8 cellular contexts compared by ENCODE assay signal in the genomic region with DNA sequence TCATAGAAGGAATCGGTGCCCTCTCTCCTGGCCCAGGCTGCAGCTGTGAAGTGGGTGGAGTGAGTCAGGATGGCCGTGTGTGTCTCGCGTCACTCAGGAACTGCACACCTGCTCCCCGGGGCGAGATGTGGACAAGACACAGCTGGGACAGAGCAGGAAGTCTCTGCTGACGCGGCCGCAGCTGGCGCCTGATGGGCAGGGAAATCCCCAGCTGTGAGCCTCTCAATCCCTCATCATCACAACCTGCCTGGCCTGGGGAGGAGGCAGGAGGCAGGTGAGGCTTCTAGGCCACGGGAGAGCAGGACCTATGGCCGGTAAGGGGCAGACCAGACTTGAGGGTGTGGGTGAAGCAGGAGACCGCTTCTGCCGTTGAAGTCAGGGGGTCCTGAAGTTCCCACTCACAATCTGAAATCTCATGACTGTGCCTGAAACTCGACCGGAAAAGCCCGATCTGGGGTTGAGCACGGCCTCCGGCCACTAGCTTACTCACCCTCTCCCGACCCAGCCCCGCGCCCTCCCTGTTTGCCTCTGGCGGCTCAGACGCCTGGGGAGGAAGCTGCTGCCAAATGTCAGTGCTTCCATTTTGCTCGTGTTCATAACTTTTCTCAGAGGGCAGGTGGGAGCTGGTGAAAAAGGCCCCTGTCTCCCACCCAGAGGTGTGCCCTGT. TPM values are rescaled to one million over a fixed set of nuclear protein-coding genes. Genes with fewer than 3 reads are reported as not detected.
A peak's percentile ranks its signal among the peaks of the same experiment; 100 is the strongest.
DNase-seq lines count a peak whose midpoint lies in the region; ATAC-seq and TF ChIP-seq lines count a peak whose summit lies in the region.

No MANE protein-coding gene starts in this region.

- no peaks in the 10 kb centered on the region for H3K9me3 ChIP-seq in PC-3 (ENCODE audit: low read length)

- peaks cover 15% of the 10 kb centered on the region for H3K4me1 Mint-ChIP-seq in activated naive CD8-positive, alpha-beta T cell treated with anti-CD3 and anti-CD28 coated beads for 36 hours
- peaks cover 4 to 35% (median 17%) of the 10 kb centered on the region in 3 donors for H3K4me1 Mint-ChIP-seq in naive B cell

- peak overlapping the region; percentile 41 for H2AFZ ChIP-seq in PC-3 (ENCODE audit: low read length)

- peak overlapping the region; percentile 93 for H3K9ac ChIP-seq in PC-3 (ENCODE audit: low read length)

- H3K27ac Mint-ChIP-seq in activated naive CD8-positive, alpha-beta T cell treated with anti-CD3 and anti-CD28 coated beads for 36 hours, result peak overlapping the region; percentile 52
- peak overlapping the region; percentile 72 to 97 (median 91) for H3K27ac Mint-ChIP-seq in naive B cell

- H4K20me1 ChIP-seq in PC-3 (ENCODE audit: low read length), result no peaks in the 10 kb centered on the region

- peak; percentile 74 for ATAC-seq in GM18867 (IDR thresholded peaks at IDR 0.05; ENCODE audit: unreplicated experiment)
- peak; percentile 88 for ATAC-seq in HG02678 (IDR thresholded peaks at IDR 0.05; ENCODE audit: unreplicated experiment)
- peak; percentile 80 for ATAC-seq in PC-3
- ATAC-seq in naive B cell (ENCODE audit: low read depth in 2 of 2), result peak; percentile 82 to 85

- H3F3A ChIP-seq in PC-3 (ENCODE audit: low read length, unreplicated experiment), result no peaks in the 10 kb centered on the region

- peak overlapping the region; percentile 35; the same call in 1 of the 2 replicates for H3K4me3 ChIP-seq in PC-3 (ENCODE audit: low read length)

- H3K9me3 Mint-ChIP-seq in activated naive CD8-positive, alpha-beta T cell treated with anti-CD3 and anti-CD28 coated beads for 36 hours, result no peaks in the 10 kb centered on the region
- H3K9me3 Mint-ChIP-seq in naive B cell, result no peaks in the 10 kb centered on the region

- H3K27me3 Mint-ChIP-seq in activated naive CD8-positive, alpha-beta T cell treated with anti-CD3 and anti-CD28 coated beads for 36 hours, result no peaks in the 10 kb centered on the region
- peaks cover 0 to 16% (median 11%) of the 10 kb centered on the region in 3 donors for H3K27me3 Mint-ChIP-seq in naive B cell

- H3K27ac ChIP-seq in PC-3 (ENCODE audit: low read length), result peak overlapping the region; percentile 99
- H3K27ac ChIP-seq in caudate nucleus (ENCODE audit: low read depth, low read length), result no peak overlapping the region

- CTCF ChIA-PET in PC-3 (lab: Charles Lee), result interaction anchor here (0.5 kb wide), 1 partner anchor 34 kb away, joined by 3 read pairs; no protein-coding TSS in a partner anchor

- TSS peak; percentile 86 for BruUV-seq in PC-3 (replicated peaks; lab: Mats Ljungman, UMichigan)

- peak overlapping the region; percentile 67 for H3K4me2 ChIP-seq in PC-3 (ENCODE audit: low read length)

- peaks cover 33% of the 10 kb centered on the region for H3K4me1 ChIP-seq in PC-3 (ENCODE audit: insufficient read depth, low read length)

- POLR2A ChIA-PET in PC-3 (lab: Charles Lee; ENCODE audit: unreplicated experiment), result interaction anchor here (0.5 to 1.1 kb wide), 3 partner anchors 17 to 78 kb away, joined by 3 to 5 read pairs (median 5); a partner anchor contains a TSS

- no peak overlapping the region for H3K4me3 Mint-ChIP-seq in activated naive CD8-positive, alpha-beta T cell treated with anti-CD3 and anti-CD28 coated beads for 36 hours
- peak overlapping the region in 5 of 8 donors; percentile 3 to 49 (median 24) for H3K4me3 Mint-ChIP-seq in naive B cell

- no peak for TF ChIP-seq CTCF in PC-3 (conservative IDR thresholded peaks at IDR 0.05; ENCODE audit: low read depth, low read length)

- no peaks in the 10 kb centered on the region for H3K9me2 ChIP-seq in PC-3 (replicated peaks; ENCODE audit: low read length)

- H3K36me3 ChIP-seq in PC-3 (ENCODE audit: low read depth, low read length), result no peaks in the 10 kb centered on the region

- H3K79me2 ChIP-seq in PC-3 (ENCODE audit: low read length), result no peaks in the 10 kb centered on the region

- intact Hi-C loops in PC-3 (cut with micrococcal nuclease), result loop anchor here (2.0 kb wide), 1 partner anchor 16 kb away; no protein-coding TSS in a partner anchor

- no peaks in the 10 kb centered on the region for H3K36me3 Mint-ChIP-seq in activated naive CD8-positive, alpha-beta T cell treated with anti-CD3 and anti-CD28 coated beads for 36 hours
- H3K36me3 Mint-ChIP-seq in naive B cell, result no peaks in the 10 kb centered on the region

- peak; percentile 74 for DNase-seq in PC-3
- peak; percentile 65 for DNase-seq in activated naive CD8-positive, alpha-beta T cell treated with anti-CD3 and anti-CD28 coated beads for 36 hours
- DNase-seq in naive B cell, result peak; percentile 55
- DNase-seq in amygdala (lab: John Stamatoyannopoulos, UW), result no peak
- DNase-seq in GDM1 (lab: John Stamatoyannopoulos, UW), result no peak
- DNase-seq in caudate nucleus (lab: John Stamatoyannopoulos, UW), result no peak

- no peaks in the 10 kb centered on the region for H3K27me3 ChIP-seq in PC-3 (ENCODE audit: low read length)

RNA-seq across cellular contexts. Expression of a gene that starts 1.1 kb away (rescaled TPM):
- total RNA-seq in PC-3 (2014; rRNA removed), result 3.6 and 4.8 TPM in 2 replicates
- total RNA-seq in activated naive CD8-positive, alpha-beta T cell treated with anti-CD3 and anti-CD28 coated beads for 36 hours, result under 1 TPM; 0.47 to 0.64 TPM
- under 1 TPM in 2 of 6 donors, not detected in 4; 0.19 to 0.21 TPM for polyA plus RNA-seq in naive B cell (ENCODE audit: low read depth in 6 of 6)

RNA-seq across cellular contexts. Expression of a gene that starts 50.5 kb away (rescaled TPM):
- 4.1 and 4.7 TPM in 2 replicates for total RNA-seq in PC-3 (2014; rRNA removed)
- 1 to 10 TPM; 1.4 TPM for total RNA-seq in activated naive CD8-positive, alpha-beta T cell treated with anti-CD3 and anti-CD28 coated beads for 36 hours
- 1 to 10 TPM in 1 of 6 donors, under 1 TPM in 3, not detected in 2; 0.13 to 1.2 (median 0.52) TPM for polyA plus RNA-seq in naive B cell (ENCODE audit: low read depth in 6 of 6)

Comparison
In these comparisons a context has a peak if more than half of its experiments do, and no peak if none do; other contexts are left out.
1. DNase-seq: peak in PC-3 (single experiment), activated naive CD8-positive, alpha-beta T cell treated with anti-CD3 and anti-CD28 coated beads for 36 hours (single experiment) and naive B cell (single experiment); none in amygdala (0 of 56), GDM1 (single experiment) and caudate nucleus (0 of 61).
2. Peak in every context shown above with its lines, with median percentiles within 50 percentile points of each other: ATAC-seq.